ENCODE assay signal across 31 cellular contexts in the genomic region with DNA sequence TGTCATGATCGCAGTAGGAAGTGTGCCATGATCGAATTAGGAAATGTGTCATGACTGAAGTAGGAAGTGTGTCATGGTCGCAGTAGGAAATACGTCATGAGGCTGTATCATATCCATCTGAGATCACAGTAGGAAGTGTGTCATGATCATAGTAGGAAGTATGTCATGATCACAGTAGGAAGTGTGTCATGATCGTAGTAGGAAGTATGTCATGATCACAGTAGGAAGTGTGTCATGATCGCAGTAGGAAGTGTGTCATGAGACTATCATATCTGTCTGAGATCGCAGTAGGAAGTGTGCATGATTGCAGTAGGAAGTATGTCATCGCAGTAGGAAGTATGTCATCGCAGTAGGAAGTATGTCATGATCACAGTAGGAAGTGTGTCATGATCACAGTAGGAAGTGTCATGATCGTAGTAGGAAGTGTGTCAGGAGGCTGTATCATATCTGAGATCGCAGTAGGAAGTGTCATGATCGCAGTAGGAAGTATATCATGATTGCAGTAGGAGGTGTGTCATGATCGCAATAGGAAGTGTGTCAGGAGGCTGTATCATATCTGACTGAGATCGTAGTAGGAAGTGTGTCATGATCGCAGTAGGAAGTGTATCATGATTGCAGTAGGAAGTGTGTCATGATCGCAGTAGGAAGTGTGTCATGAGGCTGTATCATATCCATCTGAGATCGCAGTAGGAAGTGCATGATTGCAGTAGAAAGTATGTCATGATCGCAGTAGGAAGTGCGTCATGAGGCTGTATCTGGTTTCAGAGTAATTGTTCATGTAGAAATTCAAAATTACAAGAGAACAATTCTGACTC. TPM values are rescaled to one million over a fixed set of nuclear protein-coding genes. Genes with fewer than 3 reads are reported as not detected.
DNase-seq lines count a peak whose midpoint lies in the region; ATAC-seq, FAIRE-seq and TF ChIP-seq lines count a peak whose summit lies in the region.
"Had no signal": no experiment of that assay in that cellular context is flagged by ENCODE, and none has a peak within 500 bp of the region (broad histone marks: within the 10 kb centered on the region; RNA-seq: fewer than 3 reads in every experiment).

No MANE protein-coding gene starts in this region.

- H3K4me1 ChIP-seq in smooth muscle cell (ENCODE audit: low read depth), result no peaks in the 10 kb centered on the region
- H3K4me1 ChIP-seq: BLaER1 treated with 17β-estradiol and CSF1 and Interleukin-3, amounts not matched to agents 10 nM and 100 nM had no signal

- peaks cover 6 to 14% (median 12%) of the 10 kb centered on the region in 7 donors for H3K9me3 Mint-ChIP-seq in CD14-positive monocyte
- H3K9me3 Mint-ChIP-seq: CD8-positive, alpha-beta T cell had no signal

- DNase-seq in CD14-positive monocyte (ENCODE audit: low spot score) (no peak), GM12891 (ENCODE audit: insufficient read length, low spot score) (no peak), bronchial epithelial cell (ENCODE audit: low read depth) (no peak), islet precursor cell (peak; percentile 10), lower leg skin (ENCODE audit: low spot score in 2 of 2) (no peak), smooth muscle cell (lab: John Stamatoyannopoulos, UW; ENCODE audit: unreplicated experiment) (no peak)
- DNase-seq in stimulated activated CD4-positive, alpha-beta T cell treated with anti-CD3 and anti-CD28 coated beads, Interleukin-15, amount 100 ng/mL, for 24 hours, result no peak
- DNase-seq: AML-193; Caco-2; CD8-positive, alpha-beta T cell; DMS 273 treated with DMSO at 0.1 percent for 48 hours; DMS79; EL; GDM1; Karpas-422; NCI-H1092 treated with DMSO at 0.1 percent for 48 hours; NCI-H1436; NCI-H187; NCI-H2081 treated with DMSO at 0.1 percent for 48 hours; NCI-H2171; NCI-H226; NCI-H510A; NCI-H69; SHP77 had no signal

- WGBS in lower leg skin, 2 donors, result 92 to 96% methylated on average over 19 of the region's 19 CpGs
- WGBS in smooth muscle cell (ENCODE audit: low lambda C conversion rate), result 94% methylated on average over 19 of the region's 19 CpGs

- no peaks in the 10 kb centered on the region for H3F3A ChIP-seq in smooth muscle cell (ENCODE audit: low read depth)

- H3K36me3 ChIP-seq in bronchial epithelial cell (ENCODE audit: control insufficient read depth, insufficient read depth, low read length), result peaks cover 1% of the 10 kb centered on the region
- no peaks in the 10 kb centered on the region for H3K36me3 ChIP-seq in smooth muscle cell (ENCODE audit: low read depth)

- no peak overlapping the region for H3K4me3 Mint-ChIP-seq in CD14-positive monocyte
- H3K4me3 Mint-ChIP-seq: CD8-positive, alpha-beta T cell had no signal

- no peak overlapping the region for H3K4me2 ChIP-seq in smooth muscle cell
- H3K4me2 ChIP-seq: BLaER1 treated with 17β-estradiol and CSF1 and Interleukin-3, amounts not matched to agents 10 nM and 100 nM had no signal

- H3K79me2 ChIP-seq in smooth muscle cell (ENCODE audit: low read depth), result no peaks in the 10 kb centered on the region

- H3K27ac ChIP-seq in smooth muscle cell (ENCODE audit: low read depth), result no peak overlapping the region
- H3K27ac ChIP-seq: BLaER1 treated with 17β-estradiol and CSF1 and Interleukin-3, amounts not matched to agents 10 nM and 100 nM; HL-60; RWPE1 had no signal

- H3K27me3 ChIP-seq in bronchial epithelial cell (ENCODE audit: control insufficient read depth, insufficient read depth, low read length) (no peaks in the 10 kb centered on the region), smooth muscle cell (ENCODE audit: low read depth) (no peaks in the 10 kb centered on the region)
- H3K27me3 ChIP-seq: BLaER1 treated with 17β-estradiol and CSF1 and Interleukin-3, amounts not matched to agents 10 nM and 100 nM had no signal

- H3K4me3 ChIP-seq in bronchial epithelial cell (ENCODE audit: low read depth, low read length) (no peak overlapping the region), lower leg skin (ENCODE audit: low read depth, poor library complexity, severe bottlenecking) (no peak overlapping the region), smooth muscle cell (no peak overlapping the region)
- H3K4me3 ChIP-seq: BLaER1 treated with 17β-estradiol and CSF1 and Interleukin-3, amounts not matched to agents 10 nM and 100 nM had no signal

- no peaks in the 10 kb centered on the region for H3K4me1 Mint-ChIP-seq in CD14-positive monocyte

- peaks cover 42 to 74% of the 10 kb centered on the region in 2 donors for H3K36me3 Mint-ChIP-seq in CD14-positive monocyte

- no peaks in the 10 kb centered on the region for H4K20me1 ChIP-seq in smooth muscle cell (ENCODE audit: low read depth)

- no peaks in the 10 kb centered on the region for H3K27me3 Mint-ChIP-seq in CD14-positive monocyte (ENCODE audit: low read depth in 3 of 3)

- no peak for ATAC-seq in HG03460 (IDR thresholded peaks at IDR 0.05; ENCODE audit: unreplicated experiment)
- ATAC-seq: CD8-positive, alpha-beta T cell; HCT116 had no signal

- TF ChIP-seq CTCF in CD14-positive monocyte (IDR thresholded peaks at IDR 0.05) (no peak), bronchial epithelial cell (IDR thresholded peaks at IDR 0.05; ENCODE audit: insufficient read depth, low read length, severe bottlenecking) (no peak), lower leg skin (IDR thresholded peaks at IDR 0.05) (no peak), smooth muscle cell (IDR thresholded peaks at IDR 0.05; ENCODE audit: borderline replicate concordance, insufficient read depth, poor library complexity, severe bottlenecking) (no peak)

- H2AFZ ChIP-seq in smooth muscle cell (ENCODE audit: low read depth), result no peak overlapping the region

- no peaks in the 10 kb centered on the region for H3K9me3 ChIP-seq in smooth muscle cell (replicated peaks; ENCODE audit: low read depth)
- H3K9me3 ChIP-seq: Caco-2 had no signal

- peak overlapping the region in 4 of 7 donors; percentile 7 to 22 (median 12) for H3K27ac Mint-ChIP-seq in CD14-positive monocyte
- H3K27ac Mint-ChIP-seq: CD8-positive, alpha-beta T cell had no signal

- no peak overlapping the region for H3K9ac ChIP-seq in smooth muscle cell (ENCODE audit: low read depth)
- H3K9ac ChIP-seq: BLaER1 treated with 17β-estradiol and CSF1 and Interleukin-3, amounts not matched to agents 10 nM and 100 nM had no signal

- FAIRE-seq in GM12891 (lab: Jason Lieb, UNC) (peak; percentile 77), bronchial epithelial cell (lab: Jason Lieb, UNC) (peak; percentile 50)
- FAIRE-seq: A204.1, GM19239 had no signal

- intact Hi-C loops in CD14-positive monocyte (cut with micrococcal nuclease), result no loop called here
- intact Hi-C loops in lower leg skin (cut with DNase I; ENCODE audit: low total_unique reads), result no loop called here

- TF ChIP-seq POLR2A in GM12891 (IDR thresholded peaks at IDR 0.05; ENCODE audit: low read depth, low read length), result no peak
- TF ChIP-seq POLR2A in lower leg skin (IDR thresholded peaks at IDR 0.05), result no peak

TF ChIP-seq in GM12891, 5 proteins besides CTCF, POLR2A, EP300 and RAD21:
- TF ChIP-seq SPI1 (IDR thresholded peaks at IDR 0.05; ENCODE audit: low read depth, low read length) (no peak), TAF1 (IDR thresholded peaks at IDR 0.05; ENCODE audit: low read depth, low read length) (no peak), POU2F2 (IDR thresholded peaks at IDR 0.05; ENCODE audit: low read depth, low read length) (no peak), POLR2AphosphoS5 (IDR thresholded peaks at IDR 0.05; ENCODE audit: low read depth, low read length) (no peak), PAX5 (IDR thresholded peaks at IDR 0.05; ENCODE audit: insufficient read depth, low read length, severe bottlenecking) (no peak)

RNA-seq across cellular contexts. Expression of a gene that starts 56.4 kb away (rescaled TPM):
- polyA plus RNA-seq in CD14-positive monocyte (1 to 10 TPM; 7.8 to 8.3 TPM), smooth muscle cell (19.2 and 20.4 TPM in 2 replicates)
- 34.8 TPM for polyA plus RNA-seq in GM12891 (2012; ENCODE audit: low read depth, missing spikeins)
- total RNA-seq in bronchial epithelial cell (0.53 and 1.7 TPM in 2 replicates), lower leg skin (10 to 100 TPM; 14.0 to 22.4 (median 15.0) TPM), smooth muscle cell (12.8 and 13.1 TPM in 2 replicates)
